Comparison of ENCODE assay signal across 15 cellular contexts in genomic region chr10:124494050-124494807, GRCh38. TPM values are rescaled to one million over a fixed set of nuclear protein-coding genes. Genes with fewer than 3 reads are reported as not detected.
DNase-seq lines count a peak whose midpoint lies in the region; ATAC-seq and TF ChIP-seq lines count a peak whose summit lies in the region.
"Had no signal": no experiment of that assay in that cellular context is flagged by ENCODE, and none has a peak within 500 bp of the region (broad histone marks: within the 10 kb centered on the region; RNA-seq: fewer than 3 reads in every experiment).

No MANE protein-coding gene starts in this region.

- H3K27me3 ChIP-seq in PC-3 (ENCODE audit: low read length), result no peaks in the 10 kb centered on the region
- no peaks in the 10 kb centered on the region for H3K27me3 ChIP-seq in esophagus (ENCODE audit: control insufficient read depth in 1 of 2, insufficient read depth in 2 of 2, low read length in 2 of 2)
- H3K27me3 ChIP-seq in endodermal cell (ENCODE audit: control insufficient read depth, insufficient read depth, low read length, poor library complexity, severe bottlenecking), result no peaks in the 10 kb centered on the region
- H3K27me3 ChIP-seq: pancreas, tibial nerve had no signal

- H3K9ac ChIP-seq in PC-3 (ENCODE audit: low read length) (no peak overlapping the region), endodermal cell (ENCODE audit: extremely low read depth, low read length, poor library complexity, severe bottlenecking) (no peak overlapping the region)

- peak overlapping the region; percentile 31 for H3K4me3 Mint-ChIP-seq in activated T-cell treated with anti-CD3 and anti-CD28 coated beads, Interleukin-2, amount 50 U/mL, for 24 hours
- H3K4me3 Mint-ChIP-seq in stimulated activated naive CD8-positive, alpha-beta T cell treated with anti-CD3 and anti-CD28 coated beads, Interleukin-15, Interleukin-2, amounts not matched to agents 100 ng/mL and 50 ng/mL, for 24 hours, result peak overlapping the region; percentile 66
- H3K4me3 Mint-ChIP-seq in endodermal cell, result no peak overlapping the region
- H3K4me3 Mint-ChIP-seq: memory B cell had no signal

- no peaks in the 10 kb centered on the region for H3K9me3 ChIP-seq in PC-3 (ENCODE audit: low read length)
- H3K9me3 ChIP-seq in esophagus (ENCODE audit: control insufficient read depth in 2 of 2, insufficient read depth in 1 of 2, low read depth in 1 of 2, low read length in 1 of 2), result no peaks in the 10 kb centered on the region
- no peaks in the 10 kb centered on the region for H3K9me3 ChIP-seq in endodermal cell (ENCODE audit: control insufficient read depth, low read length)
- H3K9me3 ChIP-seq: pancreas, tibial nerve had no signal

- H3K27me3 Mint-ChIP-seq in activated T-cell treated with anti-CD3 and anti-CD28 coated beads, Interleukin-2, amount 50 U/mL, for 24 hours, result no peaks in the 10 kb centered on the region
- H3K27me3 Mint-ChIP-seq in stimulated activated naive CD8-positive, alpha-beta T cell treated with anti-CD3 and anti-CD28 coated beads, Interleukin-15, Interleukin-2, amounts not matched to agents 100 ng/mL and 50 ng/mL, for 24 hours, result no peaks in the 10 kb centered on the region
- H3K27me3 Mint-ChIP-seq in endodermal cell (ENCODE audit: insufficient read depth), result no peaks in the 10 kb centered on the region
- H3K27me3 Mint-ChIP-seq: memory B cell had no signal

- peak overlapping the region; percentile 87 for H3K27ac Mint-ChIP-seq in activated T-cell treated with anti-CD3 and anti-CD28 coated beads, Interleukin-2, amount 50 U/mL, for 24 hours
- peak overlapping the region; percentile 93 for H3K27ac Mint-ChIP-seq in stimulated activated naive CD8-positive, alpha-beta T cell treated with anti-CD3 and anti-CD28 coated beads, Interleukin-15, Interleukin-2, amounts not matched to agents 100 ng/mL and 50 ng/mL, for 24 hours
- no peak overlapping the region for H3K27ac Mint-ChIP-seq in endodermal cell
- H3K27ac Mint-ChIP-seq: memory B cell had no signal

- intact Hi-C loops in PC-3 (cut with micrococcal nuclease), result no loop called here

- no peaks in the 10 kb centered on the region for H3K4me1 ChIP-seq in PC-3 (ENCODE audit: insufficient read depth, low read length)
- peaks cover 0 to 4% of the 10 kb centered on the region in 2 donors for H3K4me1 ChIP-seq in esophagus (ENCODE audit: control insufficient read depth in 2 of 2, insufficient read depth in 2 of 2, low read length in 1 of 2)
- no peaks in the 10 kb centered on the region for H3K4me1 ChIP-seq in endodermal cell (ENCODE audit: control insufficient read depth, insufficient read depth, low read length)
- H3K4me1 ChIP-seq: pancreas, tibial nerve had no signal

- H3F3A ChIP-seq in PC-3 (ENCODE audit: low read length, unreplicated experiment), result no peaks in the 10 kb centered on the region

- DNase-seq in activated T-cell treated with anti-CD3 and anti-CD28 coated beads, Interleukin-2, amount 50 U/mL, for 24 hours, result no peak
- no peak for DNase-seq in activated T-cell treated with anti-CD3 and anti-CD28 coated beads for 4 hours
- no peak for DNase-seq in PC-3
- no peak for DNase-seq in endodermal cell
- DNase-seq in GM20000 (ENCODE audit: low spot score), result no peak
- DNase-seq in globus pallidus (ENCODE audit: low spot score), result no peak
- DNase-seq: cortex of kidney, NCI-H226, pancreas had no signal

- H3K9me3 Mint-ChIP-seq in activated T-cell treated with anti-CD3 and anti-CD28 coated beads, Interleukin-2, amount 50 U/mL, for 24 hours, result no peaks in the 10 kb centered on the region
- no peaks in the 10 kb centered on the region for H3K9me3 Mint-ChIP-seq in stimulated activated naive CD8-positive, alpha-beta T cell treated with anti-CD3 and anti-CD28 coated beads, Interleukin-15, Interleukin-2, amounts not matched to agents 100 ng/mL and 50 ng/mL, for 24 hours
- no peaks in the 10 kb centered on the region for H3K9me3 Mint-ChIP-seq in endodermal cell
- H3K9me3 Mint-ChIP-seq: memory B cell had no signal

- CTCF ChIA-PET in PC-3 (lab: Charles Lee), result no interaction called here

- no peaks in the 10 kb centered on the region for H4K20me1 ChIP-seq in PC-3 (ENCODE audit: low read length)

- H3K4me3 ChIP-seq in PC-3 (ENCODE audit: low read length) (no peak overlapping the region), esophagus (ENCODE audit: low read depth in 1 of 2, low read length in 2 of 2) (no peak overlapping the region), endodermal cell (ENCODE audit: low read length) (no peak overlapping the region)
- H3K4me3 ChIP-seq: pancreas, tibial nerve had no signal

- H3K9me2 ChIP-seq in PC-3 (replicated peaks; ENCODE audit: low read length), result no peaks in the 10 kb centered on the region

- TF ChIP-seq CTCF in PC-3 (conservative IDR thresholded peaks at IDR 0.05; ENCODE audit: low read depth, low read length) (no peak), endodermal cell (conservative IDR thresholded peaks at IDR 0.05) (no peak), GM20000 (IDR thresholded peaks at IDR 0.05; ENCODE audit: extremely low read depth, missing control alignments) (no peak)

- no TSS peak for BruUV-seq in PC-3 (replicated peaks; lab: Mats Ljungman, UMichigan)

- H3K4me2 ChIP-seq in PC-3 (ENCODE audit: low read length), result no peak overlapping the region

- WGBS in esophagus, 2 donors, result 71 to 74% methylated on average over 16 of the region's 16 CpGs
- 86 to 87% methylated on average over 4 to 16 of the region's 16 CpGs for WGBS in endodermal cell (ENCODE audit: insufficient coverage in 1 of 2, insufficient read length in 1 of 2), 2 experiments

- peaks cover 9% of the 10 kb centered on the region for H3K36me3 Mint-ChIP-seq in activated T-cell treated with anti-CD3 and anti-CD28 coated beads, Interleukin-2, amount 50 U/mL, for 24 hours (ENCODE audit: low read depth)
- peaks cover 3% of the 10 kb centered on the region for H3K36me3 Mint-ChIP-seq in stimulated activated naive CD8-positive, alpha-beta T cell treated with anti-CD3 and anti-CD28 coated beads, Interleukin-15, Interleukin-2, amounts not matched to agents 100 ng/mL and 50 ng/mL, for 24 hours (ENCODE audit: low read depth)
- peaks cover 24% of the 10 kb centered on the region for H3K36me3 Mint-ChIP-seq in endodermal cell (ENCODE audit: low read depth)

- no peak overlapping the region for H2AFZ ChIP-seq in PC-3 (ENCODE audit: low read length)

- H3K79me2 ChIP-seq in PC-3 (ENCODE audit: low read length), result no peaks in the 10 kb centered on the region

- H3K27ac ChIP-seq in PC-3 (ENCODE audit: low read length), result peak overlapping the region; percentile 9; the same call in 1 of the 2 replicates
- peak overlapping the region; percentile 39 to 66 for H3K27ac ChIP-seq in esophagus (ENCODE audit: low read depth in 2 of 2, low read length in 1 of 2)
- no peak overlapping the region for H3K27ac ChIP-seq in endodermal cell (ENCODE audit: low read depth, low read length)
- H3K27ac ChIP-seq: pancreas, tibial nerve had no signal

- no peak for ATAC-seq in PC-3

- H3K4me1 Mint-ChIP-seq in activated T-cell treated with anti-CD3 and anti-CD28 coated beads, Interleukin-2, amount 50 U/mL, for 24 hours (ENCODE audit: low read depth), result peaks cover 11% of the 10 kb centered on the region
- H3K4me1 Mint-ChIP-seq in stimulated activated naive CD8-positive, alpha-beta T cell treated with anti-CD3 and anti-CD28 coated beads, Interleukin-15, Interleukin-2, amounts not matched to agents 100 ng/mL and 50 ng/mL, for 24 hours (ENCODE audit: low read depth), result peaks cover 8% of the 10 kb centered on the region
- no peaks in the 10 kb centered on the region for H3K4me1 Mint-ChIP-seq in endodermal cell
- H3K4me1 Mint-ChIP-seq: memory B cell had no signal

- H3K36me3 ChIP-seq in PC-3 (ENCODE audit: low read depth, low read length), result no peaks in the 10 kb centered on the region
- peaks cover 0 to 11% of the 10 kb centered on the region in 2 donors for H3K36me3 ChIP-seq in esophagus (ENCODE audit: control insufficient read depth in 2 of 2, insufficient read depth in 2 of 2, low read length in 1 of 2)
- H3K36me3 ChIP-seq in endodermal cell (ENCODE audit: control insufficient read depth, insufficient read depth, low read length), result no peaks in the 10 kb centered on the region
- H3K36me3 ChIP-seq: pancreas had no signal

- POLR2A ChIA-PET in PC-3 (lab: Charles Lee; ENCODE audit: unreplicated experiment), result no interaction called here

RNA-seq across cellular contexts. Expression of gene LHPP, which starts 32.6 kb away (rescaled TPM):
- 6.6 and 13.5 TPM in 2 replicates for total RNA-seq in PC-3 (2014; rRNA removed)
- polyA plus RNA-seq in esophagus, result 10 to 100 TPM; 23.0 to 23.4 TPM
- 10 to 100 TPM; 23.3 to 24.8 TPM for total RNA-seq in endodermal cell
- 13.3 TPM for polyA plus RNA-seq in endodermal cell (2013, experiment 1 of 2)
- polyA plus RNA-seq in endodermal cell (2013, experiment 2 of 2), result 10.6 TPM

RNA-seq across cellular contexts. Expression of gene NKX1-2, which starts 44.4 kb away (rescaled TPM):
- total RNA-seq in PC-3 (2014; rRNA removed) (0.36 and 0.86 TPM in 2 replicates), endodermal cell (1 to 10 TPM; 2.3 to 3.3 TPM)
- under 1 TPM; 0.33 to 0.35 TPM for polyA plus RNA-seq in esophagus
- polyA plus RNA-seq in endodermal cell (2013, experiment 1 of 2), result 3.0 TPM
- polyA plus RNA-seq in endodermal cell (2013, experiment 2 of 2), result 1.2 TPM
- total RNA-seq: activated CD8-positive, alpha-beta memory T cell treated with anti-CD3 and anti-CD28 coated beads for 36 hours; pancreas; T-helper 2 cell treated with Interferon-gamma antibody and Interleukin-4, amounts not matched to agents 100 ng/mL and 5 ng/mL, for 36 hours; tibial nerve had no signal
- polyA plus RNA-seq: pancreas had no signal
